Comparison of ENCODE assay signal across 8 cellular contexts in the genomic region with DNA sequence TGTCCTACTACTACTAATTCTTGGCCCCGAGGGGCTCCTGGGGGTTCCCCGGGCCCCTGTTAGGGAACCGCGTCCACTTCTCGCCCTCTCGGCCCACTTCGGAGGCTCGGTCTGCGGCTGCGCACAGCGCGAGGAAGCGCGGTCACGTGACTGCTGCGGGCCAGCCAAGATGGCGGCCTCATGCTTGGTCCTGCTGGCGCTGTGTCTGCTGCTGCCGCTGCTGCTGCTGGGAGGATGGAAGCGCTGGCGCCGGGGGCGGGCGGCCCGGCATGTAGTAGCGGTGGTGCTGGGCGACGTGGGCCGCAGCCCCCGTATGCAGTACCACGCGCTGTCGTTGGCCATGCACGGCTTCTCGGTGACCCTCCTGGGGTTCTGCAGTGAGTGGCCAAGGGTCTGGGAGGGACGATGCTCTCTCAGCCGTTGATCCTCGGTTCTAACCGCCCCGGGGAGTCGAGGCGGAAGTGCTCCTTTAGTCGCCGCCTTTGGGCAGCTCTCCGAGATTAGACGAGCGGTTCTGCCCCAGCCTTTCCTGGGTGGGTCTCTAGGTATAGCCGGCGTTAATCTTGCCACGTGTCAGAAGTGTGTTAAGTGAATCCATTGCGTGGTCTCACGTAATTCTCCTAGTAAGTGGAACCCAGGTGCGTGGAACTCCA. TPM values are rescaled to one million over a fixed set of nuclear protein-coding genes. Genes with fewer than 3 reads are reported as not detected.
DNase-seq lines count a peak whose midpoint lies in the region; ATAC-seq and TF ChIP-seq lines count a peak whose summit lies in the region.

A gene with protein sequence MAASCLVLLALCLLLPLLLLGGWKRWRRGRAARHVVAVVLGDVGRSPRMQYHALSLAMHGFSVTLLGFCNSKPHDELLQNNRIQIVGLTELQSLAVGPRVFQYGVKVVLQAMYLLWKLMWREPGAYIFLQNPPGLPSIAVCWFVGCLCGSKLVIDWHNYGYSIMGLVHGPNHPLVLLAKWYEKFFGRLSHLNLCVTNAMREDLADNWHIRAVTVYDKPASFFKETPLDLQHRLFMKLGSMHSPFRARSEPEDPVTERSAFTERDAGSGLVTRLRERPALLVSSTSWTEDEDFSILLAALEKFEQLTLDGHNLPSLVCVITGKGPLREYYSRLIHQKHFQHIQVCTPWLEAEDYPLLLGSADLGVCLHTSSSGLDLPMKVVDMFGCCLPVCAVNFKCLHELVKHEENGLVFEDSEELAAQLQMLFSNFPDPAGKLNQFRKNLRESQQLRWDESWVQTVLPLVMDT (plus strand): TSS at position 163 of the 653 bp plus-strand sequence. CDS start 7 bp downstream, at position 170.

- H3K27me3 Mint-ChIP-seq in endothelial cell (ENCODE audit: unreplicated experiment): peaks cover 3% of the 10 kb centered on the region

- H3K36me3 Mint-ChIP-seq in endothelial cell (ENCODE audit: low read depth, unreplicated experiment): peaks cover 15% of the 10 kb centered on the region

- peaks cover 36% of the 10 kb centered on the region for H3K36me3 ChIP-seq in NT2/D1 (ENCODE audit: insufficient read depth, insufficient read length, low read length)

- no peaks in the 10 kb centered on the region for H3K9me3 Mint-ChIP-seq in endothelial cell (ENCODE audit: unreplicated experiment)

- TF ChIP-seq CTCF in endothelial cell (IDR thresholded peaks at IDR 0.05; ENCODE audit: unreplicated experiment): no peak

- H3K4me3 Mint-ChIP-seq in endothelial cell (ENCODE audit: unreplicated experiment): peak within 1 kb of the TSS; percentile 96

- H3K27me3 ChIP-seq in NT2/D1 (ENCODE audit: insufficient read depth, insufficient read length): no peaks in the 10 kb centered on the region

- peak; percentile 89 for DNase-seq in COLO829 (ENCODE audit: low spot score)
- peak; percentile 62 for DNase-seq in HS-27A (ENCODE audit: low read depth)
- peak; percentile 71 for DNase-seq in NT2/D1 (ENCODE audit: low read depth, low spot score)
- peak; percentile 70 for DNase-seq in activated CD8-positive, alpha-beta memory T cell treated with anti-CD3 and anti-CD28 coated beads, Interleukin-2, amount 50 U/mL, for 24 hours (ENCODE audit: extremely low read depth)
- DNase-seq in endothelial cell (ENCODE audit: low spot score): peak; percentile 88
- DNase-seq in midbrain (lab: John Stamatoyannopoulos, UW): peak; percentile 92
- DNase-seq in stimulated activated CD8-positive, alpha-beta memory T cell treated with anti-CD3 and anti-CD28 coated beads, Interleukin-2, amount 100 ng/mL, for 1 hour (ENCODE audit: low read depth in 2 of 2): peak; percentile 81 to 86

- no peaks in the 10 kb centered on the region for H3K9me3 ChIP-seq in NT2/D1 (ENCODE audit: insufficient read depth, low read length)

- H3K4me3 ChIP-seq in NT2/D1 (ENCODE audit: insufficient read length, low read depth): peak within 1 kb of the TSS; percentile 91

- peak; percentile 89 for ATAC-seq in GM19468 (IDR thresholded peaks at IDR 0.05; ENCODE audit: extremely low read depth, unreplicated experiment)

- no peaks in the 10 kb centered on the region for H3K4me1 ChIP-seq in NT2/D1 (ENCODE audit: insufficient read depth, insufficient read length)

- H3K4me1 Mint-ChIP-seq in endothelial cell (ENCODE audit: unreplicated experiment): peaks cover 4% of the 10 kb centered on the region

- H3K9ac ChIP-seq in NT2/D1 (ENCODE audit: insufficient read length, low read depth): peak within 1 kb of the TSS; percentile 93

- peak within 1 kb of the TSS; percentile 88 for H3K27ac Mint-ChIP-seq in endothelial cell (ENCODE audit: unreplicated experiment)

RNA-seq across cellular contexts. Expression of the gene that starts here (rescaled TPM):
- 21.0 TPM for total RNA-seq in endothelial cell (ENCODE audit: unreplicated experiment)

Comparison
In these comparisons a context has a peak if more than half of its experiments do, and no peak if none do; other contexts are left out.
1. Peak in every context shown above with its lines: DNase-seq, ATAC-seq and H3K4me3 ChIP-seq.